1 cellular context compared by ENCODE assay signal in genomic region chr12:111408686-111409402, GRCh38.
TF ChIP-seq lines count a peak whose summit lies in the region.

No MANE protein-coding gene starts in this region.

TF ChIP-seq in GM23338, 12 proteins besides CTCF, POLR2A, EP300 and RAD21 (continued from another document):
- TF ChIP-seq, protein P1, sequence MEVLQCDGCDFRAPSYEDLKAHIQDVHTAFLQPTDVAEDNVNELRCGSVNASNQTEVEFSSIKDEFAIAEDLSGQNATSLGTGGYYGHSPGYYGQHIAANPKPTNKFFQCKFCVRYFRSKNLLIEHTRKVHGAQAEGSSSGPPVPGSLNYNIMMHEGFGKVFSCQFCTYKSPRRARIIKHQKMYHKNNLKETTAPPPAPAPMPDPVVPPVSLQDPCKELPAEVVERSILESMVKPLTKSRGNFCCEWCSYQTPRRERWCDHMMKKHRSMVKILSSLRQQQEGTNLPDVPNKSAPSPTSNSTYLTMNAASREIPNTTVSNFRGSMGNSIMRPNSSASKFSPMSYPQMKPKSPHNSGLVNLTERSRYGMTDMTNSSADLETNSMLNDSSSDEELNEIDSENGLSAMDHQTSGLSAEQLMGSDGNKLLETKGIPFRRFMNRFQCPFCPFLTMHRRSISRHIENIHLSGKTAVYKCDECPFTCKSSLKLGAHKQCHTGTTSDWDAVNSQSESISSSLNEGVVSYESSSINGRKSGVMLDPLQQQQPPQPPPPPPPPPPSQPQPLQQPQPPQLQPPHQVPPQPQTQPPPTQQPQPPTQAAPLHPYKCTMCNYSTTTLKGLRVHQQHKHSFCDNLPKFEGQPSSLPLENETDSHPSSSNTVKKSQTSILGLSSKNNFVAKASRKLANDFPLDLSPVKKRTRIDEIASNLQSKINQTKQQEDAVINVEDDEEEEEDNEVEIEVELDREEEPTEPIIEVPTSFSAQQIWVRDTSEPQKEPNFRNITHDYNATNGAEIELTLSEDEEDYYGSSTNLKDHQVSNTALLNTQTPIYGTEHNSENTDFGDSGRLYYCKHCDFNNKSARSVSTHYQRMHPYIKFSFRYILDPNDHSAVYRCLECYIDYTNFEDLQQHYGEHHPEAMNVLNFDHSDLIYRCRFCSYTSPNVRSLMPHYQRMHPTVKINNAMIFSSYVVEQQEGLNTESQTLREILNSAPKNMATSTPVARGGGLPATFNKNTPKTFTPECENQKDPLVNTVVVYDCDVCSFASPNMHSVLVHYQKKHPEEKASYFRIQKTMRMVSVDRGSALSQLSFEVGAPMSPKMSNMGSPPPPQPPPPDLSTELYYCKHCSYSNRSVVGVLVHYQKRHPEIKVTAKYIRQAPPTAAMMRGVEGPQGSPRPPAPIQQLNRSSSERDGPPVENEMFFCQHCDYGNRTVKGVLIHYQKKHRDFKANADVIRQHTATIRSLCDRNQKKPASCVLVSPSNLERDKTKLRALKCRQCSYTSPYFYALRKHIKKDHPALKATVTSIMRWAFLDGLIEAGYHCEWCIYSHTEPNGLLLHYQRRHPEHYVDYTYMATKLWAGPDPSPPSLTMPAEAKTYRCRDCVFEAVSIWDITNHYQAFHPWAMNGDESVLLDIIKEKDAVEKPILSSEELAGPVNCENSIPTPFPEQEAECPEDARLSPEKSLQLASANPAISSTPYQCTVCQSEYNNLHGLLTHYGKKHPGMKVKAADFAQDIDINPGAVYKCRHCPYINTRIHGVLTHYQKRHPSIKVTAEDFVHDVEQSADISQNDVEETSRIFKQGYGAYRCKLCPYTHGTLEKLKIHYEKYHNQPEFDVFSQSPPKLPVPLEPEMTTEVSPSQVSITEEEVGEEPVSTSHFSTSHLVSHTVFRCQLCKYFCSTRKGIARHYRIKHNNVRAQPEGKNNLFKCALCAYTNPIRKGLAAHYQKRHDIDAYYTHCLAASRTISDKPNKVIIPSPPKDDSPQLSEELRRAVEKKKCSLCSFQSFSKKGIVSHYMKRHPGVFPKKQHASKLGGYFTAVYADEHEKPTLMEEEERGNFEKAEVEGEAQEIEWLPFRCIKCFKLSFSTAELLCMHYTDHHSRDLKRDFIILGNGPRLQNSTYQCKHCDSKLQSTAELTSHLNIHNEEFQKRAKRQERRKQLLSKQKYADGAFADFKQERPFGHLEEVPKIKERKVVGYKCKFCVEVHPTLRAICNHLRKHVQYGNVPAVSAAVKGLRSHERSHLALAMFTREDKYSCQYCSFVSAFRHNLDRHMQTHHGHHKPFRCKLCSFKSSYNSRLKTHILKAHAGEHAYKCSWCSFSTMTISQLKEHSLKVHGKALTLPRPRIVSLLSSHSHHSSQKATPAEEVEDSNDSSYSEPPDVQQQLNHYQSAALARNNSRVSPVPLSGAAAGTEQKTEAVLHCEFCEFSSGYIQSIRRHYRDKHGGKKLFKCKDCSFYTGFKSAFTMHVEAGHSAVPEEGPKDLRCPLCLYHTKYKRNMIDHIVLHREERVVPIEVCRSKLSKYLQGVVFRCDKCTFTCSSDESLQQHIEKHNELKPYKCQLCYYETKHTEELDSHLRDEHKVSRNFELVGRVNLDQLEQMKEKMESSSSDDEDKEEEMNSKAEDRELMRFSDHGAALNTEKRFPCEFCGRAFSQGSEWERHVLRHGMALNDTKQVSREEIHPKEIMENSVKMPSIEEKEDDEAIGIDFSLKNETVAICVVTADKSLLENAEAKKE (CRISPR knock-in tag; IDR thresholded peaks at IDR 0.05) = no peak
- TF ChIP-seq ZNF114 (CRISPR knock-in tag; IDR thresholded peaks at IDR 0.05) (no peak), NANOG (IDR thresholded peaks at IDR 0.05; ENCODE audit: borderline replicate concordance) (no peak)
